Comparison of ENCODE assay signal across 17 cellular contexts in the genomic region with DNA sequence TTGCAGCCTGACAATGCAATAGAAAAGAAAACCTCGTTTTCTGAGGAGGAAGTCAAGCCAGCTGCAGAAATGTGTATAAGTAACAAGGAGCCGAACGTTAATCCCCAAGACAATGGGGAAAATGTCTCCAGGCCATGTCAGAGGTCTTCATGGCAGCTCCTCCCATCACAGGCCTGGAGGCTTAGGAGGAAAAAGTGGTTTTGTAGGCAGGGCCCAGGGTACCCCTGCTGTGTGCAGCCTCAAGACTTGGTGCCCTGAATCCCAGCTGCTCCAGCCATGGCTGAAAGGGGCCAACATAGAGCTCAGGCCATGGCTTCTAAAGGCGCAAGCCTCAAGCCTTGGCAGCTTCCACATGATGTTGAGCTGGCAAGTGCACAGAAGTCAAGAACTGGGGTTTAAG.
A peak's percentile ranks its signal among the peaks of the same experiment; 100 is the strongest.
DNase-seq lines count a peak whose midpoint lies in the region; TF ChIP-seq lines count a peak whose summit lies in the region.
"Had no signal": no experiment of that assay in that cellular context is flagged by ENCODE, and none has a peak within 500 bp of the region (broad histone marks: within the 10 kb centered on the region; RNA-seq: fewer than 3 reads in every experiment).

No MANE protein-coding gene starts in this region.

- no peak overlapping the region for H3K4me3 Mint-ChIP-seq in endodermal cell
- H3K4me3 Mint-ChIP-seq: CD4-positive, CD25-positive, alpha-beta regulatory T cell; CD8-positive, alpha-beta T cell; GM23338; H9; HFFc6 had no signal

- no peak overlapping the region for H3K27ac Mint-ChIP-seq in endodermal cell
- H3K27ac Mint-ChIP-seq: CD4-positive, CD25-positive, alpha-beta regulatory T cell; CD8-positive, alpha-beta T cell; GM23338; H9; HFFc6 had no signal

- no peaks in the 10 kb centered on the region for H3K4me1 ChIP-seq in HEK293 (ENCODE audit: control insufficient read depth, insufficient read depth, low read length)
- H3K4me1 ChIP-seq in endodermal cell (ENCODE audit: control insufficient read depth, insufficient read depth, low read length) = peaks cover under 1% of the 10 kb centered on the region
- H3K4me1 ChIP-seq: Caco-2 had no signal

- DNase-seq in AG04450 (ENCODE audit: low read depth, low spot score) = no peak
- DNase-seq in endodermal cell = no peak
- no peak for DNase-seq in MV-4-11 (lab: John Stamatoyannopoulos, UW)
- DNase-seq in dorsolateral prefrontal cortex = no peak
- no peak for DNase-seq in NCI-H524 treated with DMSO at 0.1 percent for 48 hours (lab: John Stamatoyannopoulos, UW)
- DNase-seq: ACHN; C1 segment of cervical spinal cord; Caco-2; CD4-positive, CD25-positive, alpha-beta regulatory T cell; CD8-positive, alpha-beta T cell; DMS153; DMS79 treated with DMSO at 0.1 percent for 48 hours; GF-D8; H9; HFFc6 had no signal

- CTCF ChIA-PET in AG04450 (lab: Charles Lee) (interaction anchor here (1.1 kb wide), 1 partner anchor 24 kb away, joined by 3 read pairs; no protein-coding TSS in a partner anchor), HEK293 (lab: Yijun Ruan, JAX) (no interaction called here)

- POLR2A ChIA-PET in AG04450 (lab: Yijun Ruan, JAX) (no interaction called here), HEK293 (lab: Yijun Ruan, JAX) (no interaction called here)

- peak overlapping the region; percentile 97 for H3K27ac ChIP-seq in AG04450 (ENCODE audit: low read depth, low read length)
- no peak overlapping the region for H3K27ac ChIP-seq in HEK293 (ENCODE audit: extremely low read depth, low read depth, low read length)
- no peak overlapping the region for H3K27ac ChIP-seq in endodermal cell (ENCODE audit: low read depth, low read length)
- no peak overlapping the region for H3K27ac ChIP-seq in dorsolateral prefrontal cortex

- no peak overlapping the region for H3K4me3 ChIP-seq in AG04450 (ENCODE audit: low read depth, low read length)
- H3K4me3 ChIP-seq in HEK293 (ENCODE audit: low read depth, low read length) = no peak overlapping the region
- peak overlapping the region; percentile 23 for H3K4me3 ChIP-seq in endodermal cell (ENCODE audit: low read length)
- H3K4me3 ChIP-seq in dorsolateral prefrontal cortex = no peak overlapping the region
- H3K4me3 ChIP-seq: GM23338 had no signal

- no peaks in the 10 kb centered on the region for H3K27me3 Mint-ChIP-seq in endodermal cell (ENCODE audit: insufficient read depth)
- H3K27me3 Mint-ChIP-seq: CD4-positive, CD25-positive, alpha-beta regulatory T cell had no signal

- peaks cover under 1% of the 10 kb centered on the region for H3K4me1 Mint-ChIP-seq in endodermal cell

- intact Hi-C loops in dorsolateral prefrontal cortex (cut with DNase I) = no loop called here

- WGBS in endodermal cell (ENCODE audit: insufficient coverage in 1 of 2, insufficient read length in 1 of 2), 2 experiments = 92% methylated on average over 4 of the region's 4 CpGs

- H3K9me3 ChIP-seq in AG04450 (ENCODE audit: control insufficient read depth, insufficient read depth, low read length) = peaks cover 6% of the 10 kb centered on the region
- H3K9me3 ChIP-seq in HEK293 (ENCODE audit: control insufficient read depth, insufficient read depth, low read depth, low read length) = no peaks in the 10 kb centered on the region
- H3K9me3 ChIP-seq in endodermal cell (ENCODE audit: control insufficient read depth, low read length) = peaks cover 22% of the 10 kb centered on the region
- H3K9me3 ChIP-seq: Caco-2 had no signal

- TF ChIP-seq CTCF in AG04450 (IDR thresholded peaks at IDR 0.05; ENCODE audit: low read depth, low read length) (no peak), HEK293 (tag by site-specific recombination; IDR thresholded peaks at IDR 0.05) (no peak), endodermal cell (conservative IDR thresholded peaks at IDR 0.05) (no peak), dorsolateral prefrontal cortex (IDR thresholded peaks at IDR 0.05 in 54 of 56, conservative IDR thresholded peaks at IDR 0.05 in 2 of 56; ENCODE audit: low read depth in 1 of 56, partially characterized antibody in 56 of 56) (no peak)

- peaks cover 30% of the 10 kb centered on the region for H3K9me3 Mint-ChIP-seq in endodermal cell

- no peaks in the 10 kb centered on the region for H3K36me3 ChIP-seq in HEK293 (ENCODE audit: control insufficient read depth in 2 of 2, insufficient read depth in 1 of 2, low read length in 2 of 2)
- H3K36me3 ChIP-seq in endodermal cell (ENCODE audit: control insufficient read depth, insufficient read depth, low read length) = no peaks in the 10 kb centered on the region

- peaks cover 22% of the 10 kb centered on the region for H3K36me3 Mint-ChIP-seq in endodermal cell (ENCODE audit: low read depth)

- H3K27me3 ChIP-seq in AG04450 (ENCODE audit: control insufficient read depth, insufficient read depth, low read length) (no peaks in the 10 kb centered on the region), endodermal cell (ENCODE audit: control insufficient read depth, insufficient read depth, low read length, poor library complexity, severe bottlenecking) (no peaks in the 10 kb centered on the region), dorsolateral prefrontal cortex (no peaks in the 10 kb centered on the region)

- no peak overlapping the region for H3K9ac ChIP-seq in endodermal cell (ENCODE audit: extremely low read depth, low read length, poor library complexity, severe bottlenecking)

TF ChIP-seq in HEK293, 187 proteins besides CTCF, POLR2A, EP300 and RAD21:
- TF ChIP-seq BCL11B (tag by site-specific recombination; IDR thresholded peaks at IDR 0.05; ENCODE audit: low read depth) = no peak
- peak; percentile 33 for TF ChIP-seq SETDB1 (IDR thresholded peaks at IDR 0.05; ENCODE audit: insufficient read length, low read length)
- TF ChIP-seq ZNF585B (tag by site-specific recombination; IDR thresholded peaks at IDR 0.05) = peak; percentile 93
